ENCODE assay signal across 1 cellular context in the genomic region with DNA sequence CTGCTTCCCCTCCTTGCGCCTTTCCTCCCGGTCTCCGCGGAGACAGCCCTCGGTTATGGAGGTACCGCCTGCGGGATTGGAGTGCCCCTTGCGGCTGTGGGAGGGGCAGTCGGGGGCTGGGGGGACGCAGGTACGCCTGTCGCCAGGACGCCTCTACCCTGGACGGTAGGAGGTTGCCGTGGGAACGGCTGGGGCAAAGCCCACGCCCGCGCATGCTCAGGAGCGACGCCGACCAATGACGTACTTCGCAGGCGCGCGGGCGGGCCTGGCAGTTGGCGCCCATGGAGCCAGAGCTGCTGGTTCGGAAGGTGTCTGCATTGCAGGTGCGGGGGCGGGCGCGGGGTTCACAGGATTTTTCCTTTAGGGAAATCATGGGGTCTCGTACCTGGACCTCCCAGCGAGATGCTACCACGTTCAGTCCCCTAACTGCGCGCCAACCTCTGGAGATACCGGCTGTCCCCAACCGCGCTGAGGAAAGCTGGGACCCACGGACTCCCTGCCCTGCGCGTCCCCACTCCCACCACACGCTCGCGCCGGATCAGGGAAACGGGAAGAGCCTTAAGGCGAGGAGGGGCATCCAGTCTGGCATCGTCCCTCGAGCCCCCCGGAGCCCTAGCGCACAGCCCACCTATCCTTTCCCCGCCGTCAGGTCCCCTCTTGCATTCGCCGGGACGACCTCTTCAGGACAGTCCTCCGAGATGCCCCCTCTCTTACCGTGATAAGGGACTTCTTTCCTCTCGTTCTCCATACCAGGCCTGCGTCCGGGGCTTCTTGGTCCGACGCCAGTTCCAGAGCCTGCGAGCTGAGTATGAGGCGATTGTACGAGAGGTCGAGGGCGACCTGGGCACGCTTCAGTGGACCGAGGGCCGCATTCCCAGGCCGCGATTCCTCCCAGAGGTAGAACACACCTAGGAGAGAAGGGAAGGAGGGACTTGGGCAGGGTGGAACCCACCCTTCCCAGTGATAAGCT.
TF ChIP-seq lines count a peak whose summit lies in the region.

A gene (plus strand): TSS at position 271 of the 970 bp plus-strand sequence. CDS start 11 bp downstream, at position 282.

TF ChIP-seq in HepG2, 621 proteins besides CTCF, POLR2A, EP300 and RAD21 (continued from another document and continues in another):
- TF ChIP-seq RBM22 (optimal IDR thresholded peaks at IDR 0.05; ENCODE audit: low read length) (peak; percentile 80), ZNF780A (CRISPR knock-in tag; IDR thresholded peaks at IDR 0.05) (0 out of 2 replicates have a peak, but pooled peaks have one; percentile 66), NR1H2 (CRISPR knock-in tag; IDR thresholded peaks at IDR 0.05; ENCODE audit: borderline replicate concordance, low read depth) (no peak), MTF1 (CRISPR knock-in tag; IDR thresholded peaks at IDR 0.05) (no peak), MED1 (CRISPR knock-in tag; IDR thresholded peaks at IDR 0.05) (no peak), ZNF205 (CRISPR knock-in tag; IDR thresholded peaks at IDR 0.05) (no peak), ZFP36L1 (CRISPR knock-in tag; IDR thresholded peaks at IDR 0.05) (0 out of 2 replicates have a peak, but pooled peaks have one; percentile 70), HNRNPUL1 (IDR thresholded peaks at IDR 0.05; ENCODE audit: low read depth, low read length) (no peak), ZNF33A (CRISPR knock-in tag; IDR thresholded peaks at IDR 0.05; ENCODE audit: borderline replicate concordance) (no peak), ZNF644 (CRISPR knock-in tag; IDR thresholded peaks at IDR 0.05; ENCODE audit: low read depth) (no peak), RAD51 (IDR thresholded peaks at IDR 0.05; ENCODE audit: borderline replicate concordance) (no peak), ZNF782 (CRISPR knock-in tag; IDR thresholded peaks at IDR 0.05; ENCODE audit: borderline replicate concordance) (no peak; the same call in 1 of the 2 replicates), ZNF652 (CRISPR knock-in tag; IDR thresholded peaks at IDR 0.05; ENCODE audit: borderline replicate concordance, low read depth) (no peak), JUN (CRISPR knock-in tag; IDR thresholded peaks at IDR 0.05) (no peak), ELF4 (CRISPR knock-in tag; IDR thresholded peaks at IDR 0.05; ENCODE audit: borderline replicate concordance) (no peak), KDM6A (CRISPR knock-in tag; IDR thresholded peaks at IDR 0.05; ENCODE audit: low read depth) (no peak), KDM1A (CRISPR knock-in tag; IDR thresholded peaks at IDR 0.05) (no peak), MATR3 (CRISPR knock-in tag; IDR thresholded peaks at IDR 0.05) (no peak), ZC3H4 (CRISPR knock-in tag; IDR thresholded peaks at IDR 0.05; ENCODE audit: borderline replicate concordance) (no peak), KDM3A (CRISPR knock-in tag; IDR thresholded peaks at IDR 0.05; ENCODE audit: low read depth) (no peak), ZNF451 (CRISPR knock-in tag; IDR thresholded peaks at IDR 0.05) (no peak), ZNF768 (CRISPR knock-in tag; IDR thresholded peaks at IDR 0.05) (no peak), ADNP (CRISPR knock-in tag; IDR thresholded peaks at IDR 0.05) (no peak), RBFOX2 (IDR thresholded peaks at IDR 0.05; ENCODE audit: low read depth, low read length) (peak; percentile 75), ZNF816 (CRISPR knock-in tag; IDR thresholded peaks at IDR 0.05; ENCODE audit: borderline replicate concordance) (no peak), YEATS4 (CRISPR knock-in tag; IDR thresholded peaks at IDR 0.05; ENCODE audit: borderline replicate concordance) (no peak; the same call in 1 of the 2 replicates), ZNF746 (CRISPR knock-in tag; IDR thresholded peaks at IDR 0.05) (no peak), MLLT10 (CRISPR knock-in tag; IDR thresholded peaks at IDR 0.05) (no peak), SMARCC2 (IDR thresholded peaks at IDR 0.05) (no peak), MEIS1 (CRISPR knock-in tag; IDR thresholded peaks at IDR 0.05; ENCODE audit: borderline replicate concordance) (no peak), ZNF556 (CRISPR knock-in tag; IDR thresholded peaks at IDR 0.05; ENCODE audit: borderline replicate concordance) (0 out of 2 replicates have a peak, but pooled peaks have one; percentile 27)
- TF ChIP-seq, protein P1, sequence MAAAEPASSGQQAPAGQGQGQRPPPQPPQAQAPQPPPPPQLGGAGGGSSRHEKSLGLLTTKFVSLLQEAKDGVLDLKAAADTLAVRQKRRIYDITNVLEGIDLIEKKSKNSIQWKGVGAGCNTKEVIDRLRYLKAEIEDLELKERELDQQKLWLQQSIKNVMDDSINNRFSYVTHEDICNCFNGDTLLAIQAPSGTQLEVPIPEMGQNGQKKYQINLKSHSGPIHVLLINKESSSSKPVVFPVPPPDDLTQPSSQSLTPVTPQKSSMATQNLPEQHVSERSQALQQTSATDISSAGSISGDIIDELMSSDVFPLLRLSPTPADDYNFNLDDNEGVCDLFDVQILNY (CRISPR knock-in tag; conservative IDR thresholded peaks at IDR 0.05), result 0 out of 2 replicates have a peak, but pooled peaks have one; percentile 58
- TF ChIP-seq, protein P2, sequence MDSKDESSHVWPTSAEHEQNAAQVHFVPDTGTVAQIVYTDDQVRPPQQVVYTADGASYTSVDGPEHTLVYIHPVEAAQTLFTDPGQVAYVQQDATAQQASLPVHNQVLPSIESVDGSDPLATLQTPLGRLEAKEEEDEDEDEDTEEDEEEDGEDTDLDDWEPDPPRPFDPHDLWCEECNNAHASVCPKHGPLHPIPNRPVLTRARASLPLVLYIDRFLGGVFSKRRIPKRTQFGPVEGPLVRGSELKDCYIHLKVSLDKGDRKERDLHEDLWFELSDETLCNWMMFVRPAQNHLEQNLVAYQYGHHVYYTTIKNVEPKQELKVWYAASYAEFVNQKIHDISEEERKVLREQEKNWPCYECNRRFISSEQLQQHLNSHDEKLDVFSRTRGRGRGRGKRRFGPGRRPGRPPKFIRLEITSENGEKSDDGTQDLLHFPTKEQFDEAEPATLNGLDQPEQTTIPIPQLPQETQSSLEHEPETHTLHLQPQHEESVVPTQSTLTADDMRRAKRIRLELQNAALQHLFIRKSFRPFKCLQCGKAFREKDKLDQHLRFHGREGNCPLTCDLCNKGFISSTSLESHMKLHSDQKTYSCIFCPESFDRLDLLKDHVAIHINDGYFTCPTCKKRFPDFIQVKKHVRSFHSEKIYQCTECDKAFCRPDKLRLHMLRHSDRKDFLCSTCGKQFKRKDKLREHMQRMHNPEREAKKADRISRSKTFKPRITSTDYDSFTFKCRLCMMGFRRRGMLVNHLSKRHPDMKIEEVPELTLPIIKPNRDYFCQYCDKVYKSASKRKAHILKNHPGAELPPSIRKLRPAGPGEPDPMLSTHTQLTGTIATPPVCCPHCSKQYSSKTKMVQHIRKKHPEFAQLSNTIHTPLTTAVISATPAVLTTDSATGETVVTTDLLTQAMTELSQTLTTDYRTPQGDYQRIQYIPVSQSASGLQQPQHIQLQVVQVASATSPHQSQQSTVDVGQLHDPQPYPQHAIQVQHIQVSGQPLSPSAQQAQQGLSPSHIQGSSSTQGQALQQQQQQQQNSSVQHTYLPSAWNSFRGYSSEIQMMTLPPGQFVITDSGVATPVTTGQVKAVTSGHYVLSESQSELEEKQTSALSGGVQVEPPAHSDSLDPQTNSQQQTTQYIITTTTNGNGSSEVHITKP (CRISPR knock-in tag; IDR thresholded peaks at IDR 0.05; ENCODE audit: low read depth), result no peak
- TF ChIP-seq, protein P3, sequence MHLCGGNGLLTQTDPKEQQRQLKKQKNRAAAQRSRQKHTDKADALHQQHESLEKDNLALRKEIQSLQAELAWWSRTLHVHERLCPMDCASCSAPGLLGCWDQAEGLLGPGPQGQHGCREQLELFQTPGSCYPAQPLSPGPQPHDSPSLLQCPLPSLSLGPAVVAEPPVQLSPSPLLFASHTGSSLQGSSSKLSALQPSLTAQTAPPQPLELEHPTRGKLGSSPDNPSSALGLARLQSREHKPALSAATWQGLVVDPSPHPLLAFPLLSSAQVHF (CRISPR knock-in tag; IDR thresholded peaks at IDR 0.05), result 0 out of 2 replicates have a peak, but pooled peaks have one; percentile 39
- TF ChIP-seq, protein P4, sequence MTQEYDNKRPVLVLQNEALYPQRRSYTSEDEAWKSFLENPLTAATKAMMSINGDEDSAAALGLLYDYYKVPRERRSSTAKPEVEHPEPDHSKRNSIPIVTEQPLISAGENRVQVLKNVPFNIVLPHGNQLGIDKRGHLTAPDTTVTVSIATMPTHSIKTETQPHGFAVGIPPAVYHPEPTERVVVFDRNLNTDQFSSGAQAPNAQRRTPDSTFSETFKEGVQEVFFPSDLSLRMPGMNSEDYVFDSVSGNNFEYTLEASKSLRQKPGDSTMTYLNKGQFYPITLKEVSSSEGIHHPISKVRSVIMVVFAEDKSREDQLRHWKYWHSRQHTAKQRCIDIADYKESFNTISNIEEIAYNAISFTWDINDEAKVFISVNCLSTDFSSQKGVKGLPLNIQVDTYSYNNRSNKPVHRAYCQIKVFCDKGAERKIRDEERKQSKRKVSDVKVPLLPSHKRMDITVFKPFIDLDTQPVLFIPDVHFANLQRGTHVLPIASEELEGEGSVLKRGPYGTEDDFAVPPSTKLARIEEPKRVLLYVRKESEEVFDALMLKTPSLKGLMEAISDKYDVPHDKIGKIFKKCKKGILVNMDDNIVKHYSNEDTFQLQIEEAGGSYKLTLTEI (CRISPR knock-in tag; conservative IDR thresholded peaks at IDR 0.05), result no peak
- TF ChIP-seq, protein P5, sequence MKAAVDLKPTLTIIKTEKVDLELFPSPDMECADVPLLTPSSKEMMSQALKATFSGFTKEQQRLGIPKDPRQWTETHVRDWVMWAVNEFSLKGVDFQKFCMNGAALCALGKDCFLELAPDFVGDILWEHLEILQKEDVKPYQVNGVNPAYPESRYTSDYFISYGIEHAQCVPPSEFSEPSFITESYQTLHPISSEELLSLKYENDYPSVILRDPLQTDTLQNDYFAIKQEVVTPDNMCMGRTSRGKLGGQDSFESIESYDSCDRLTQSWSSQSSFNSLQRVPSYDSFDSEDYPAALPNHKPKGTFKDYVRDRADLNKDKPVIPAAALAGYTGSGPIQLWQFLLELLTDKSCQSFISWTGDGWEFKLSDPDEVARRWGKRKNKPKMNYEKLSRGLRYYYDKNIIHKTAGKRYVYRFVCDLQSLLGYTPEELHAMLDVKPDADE (CRISPR knock-in tag; IDR thresholded peaks at IDR 0.05), result no peak
- TF ChIP-seq, protein P6, sequence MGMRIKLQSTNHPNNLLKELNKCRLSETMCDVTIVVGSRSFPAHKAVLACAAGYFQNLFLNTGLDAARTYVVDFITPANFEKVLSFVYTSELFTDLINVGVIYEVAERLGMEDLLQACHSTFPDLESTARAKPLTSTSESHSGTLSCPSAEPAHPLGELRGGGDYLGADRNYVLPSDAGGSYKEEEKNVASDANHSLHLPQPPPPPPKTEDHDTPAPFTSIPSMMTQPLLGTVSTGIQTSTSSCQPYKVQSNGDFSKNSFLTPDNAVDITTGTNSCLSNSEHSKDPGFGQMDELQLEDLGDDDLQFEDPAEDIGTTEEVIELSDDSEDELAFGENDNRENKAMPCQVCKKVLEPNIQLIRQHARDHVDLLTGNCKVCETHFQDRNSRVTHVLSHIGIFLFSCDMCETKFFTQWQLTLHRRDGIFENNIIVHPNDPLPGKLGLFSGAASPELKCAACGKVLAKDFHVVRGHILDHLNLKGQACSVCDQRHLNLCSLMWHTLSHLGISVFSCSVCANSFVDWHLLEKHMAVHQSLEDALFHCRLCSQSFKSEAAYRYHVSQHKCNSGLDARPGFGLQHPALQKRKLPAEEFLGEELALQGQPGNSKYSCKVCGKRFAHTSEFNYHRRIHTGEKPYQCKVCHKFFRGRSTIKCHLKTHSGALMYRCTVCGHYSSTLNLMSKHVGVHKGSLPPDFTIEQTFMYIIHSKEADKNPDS (CRISPR knock-in tag; IDR thresholded peaks at IDR 0.05), result no peak
- TF ChIP-seq, protein P7, sequence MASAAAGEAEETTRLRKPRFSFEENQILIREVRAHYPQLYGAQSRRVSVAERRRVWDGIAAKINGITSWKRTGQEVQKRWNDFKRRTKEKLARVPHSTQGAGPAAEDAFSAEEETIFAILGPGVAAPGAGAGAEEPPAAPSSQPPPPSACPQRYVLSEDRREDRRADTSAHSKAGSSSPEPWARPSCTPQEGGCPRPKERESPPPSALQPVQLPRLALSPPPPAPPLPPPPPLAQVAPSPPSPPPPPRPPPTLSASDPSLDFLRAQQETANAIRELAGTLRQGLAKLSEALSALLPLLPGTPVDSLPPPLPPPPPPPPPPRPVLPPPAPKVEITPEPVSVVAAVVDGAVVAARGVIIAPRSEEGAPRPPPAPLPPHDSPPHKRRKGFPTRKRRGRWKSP (CRISPR knock-in tag; IDR thresholded peaks at IDR 0.05), result no peak
- TF ChIP-seq, protein P8, sequence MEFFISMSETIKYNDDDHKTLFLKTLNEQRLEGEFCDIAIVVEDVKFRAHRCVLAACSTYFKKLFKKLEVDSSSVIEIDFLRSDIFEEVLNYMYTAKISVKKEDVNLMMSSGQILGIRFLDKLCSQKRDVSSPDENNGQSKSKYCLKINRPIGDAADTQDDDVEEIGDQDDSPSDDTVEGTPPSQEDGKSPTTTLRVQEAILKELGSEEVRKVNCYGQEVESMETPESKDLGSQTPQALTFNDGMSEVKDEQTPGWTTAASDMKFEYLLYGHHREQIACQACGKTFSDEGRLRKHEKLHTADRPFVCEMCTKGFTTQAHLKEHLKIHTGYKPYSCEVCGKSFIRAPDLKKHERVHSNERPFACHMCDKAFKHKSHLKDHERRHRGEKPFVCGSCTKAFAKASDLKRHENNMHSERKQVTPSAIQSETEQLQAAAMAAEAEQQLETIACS (CRISPR knock-in tag; IDR thresholded peaks at IDR 0.05), result no peak
- TF ChIP-seq, protein P9, sequence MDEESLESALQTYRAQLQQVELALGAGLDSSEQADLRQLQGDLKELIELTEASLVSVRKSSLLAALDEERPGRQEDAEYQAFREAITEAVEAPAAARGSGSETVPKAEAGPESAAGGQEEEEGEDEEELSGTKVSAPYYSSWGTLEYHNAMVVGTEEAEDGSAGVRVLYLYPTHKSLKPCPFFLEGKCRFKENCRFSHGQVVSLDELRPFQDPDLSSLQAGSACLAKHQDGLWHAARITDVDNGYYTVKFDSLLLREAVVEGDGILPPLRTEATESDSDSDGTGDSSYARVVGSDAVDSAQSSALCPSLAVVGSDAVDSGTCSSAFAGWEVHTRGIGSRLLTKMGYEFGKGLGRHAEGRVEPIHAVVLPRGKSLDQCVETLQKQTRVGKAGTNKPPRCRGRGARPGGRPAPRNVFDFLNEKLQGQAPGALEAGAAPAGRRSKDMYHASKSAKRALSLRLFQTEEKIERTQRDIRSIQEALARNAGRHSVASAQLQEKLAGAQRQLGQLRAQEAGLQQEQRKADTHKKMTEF (CRISPR knock-in tag; IDR thresholded peaks at IDR 0.05), result peak; percentile 63; the same call in 1 of the 2 replicates
- TF ChIP-seq, protein P10, sequence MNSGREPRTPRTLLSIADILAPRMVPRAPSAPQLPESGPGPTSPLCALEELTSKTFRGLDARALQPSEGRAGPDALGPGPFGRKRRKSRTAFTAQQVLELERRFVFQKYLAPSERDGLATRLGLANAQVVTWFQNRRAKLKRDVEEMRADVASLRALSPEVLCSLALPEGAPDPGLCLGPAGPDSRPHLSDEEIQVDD (CRISPR knock-in tag; IDR thresholded peaks at IDR 0.05; ENCODE audit: borderline replicate concordance), result no peak
